13 cellular contexts compared by ENCODE assay signal in the genomic region with DNA sequence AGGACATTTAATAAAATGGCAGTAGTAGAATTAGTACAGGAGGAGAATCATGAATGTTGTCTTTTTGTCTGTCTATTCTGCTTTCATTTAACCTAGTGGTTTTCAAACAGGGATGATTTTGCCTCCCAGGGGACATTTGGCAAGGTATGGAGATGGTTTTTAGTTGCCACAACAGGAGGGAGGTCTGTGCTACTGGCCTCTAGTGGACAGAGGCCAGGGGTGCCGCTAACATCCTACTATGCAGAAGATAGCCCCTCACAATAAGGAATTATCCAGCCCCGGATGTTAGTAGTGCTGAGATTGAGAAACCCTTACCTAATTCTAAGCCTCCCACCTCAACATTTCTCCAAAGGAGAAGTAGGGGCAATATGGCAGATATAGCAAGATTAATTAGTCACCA. TPM values are rescaled to one million over a fixed set of nuclear protein-coding genes. Genes with fewer than 3 reads are reported as not detected.
A peak's percentile ranks its signal among the peaks of the same experiment; 100 is the strongest.
DNase-seq lines count a peak whose midpoint lies in the region; ATAC-seq, FAIRE-seq and TF ChIP-seq lines count a peak whose summit lies in the region.
"Had no signal": no experiment of that assay in that cellular context is flagged by ENCODE, and none has a peak within 500 bp of the region (broad histone marks: within the 10 kb centered on the region; RNA-seq: fewer than 3 reads in every experiment).

No MANE protein-coding gene starts in this region.

- intact Hi-C loops in ovary (cut with DNase I) = no loop called here

- H3K36me3 ChIP-seq in GM06990 (ENCODE audit: control insufficient read depth, insufficient read depth, low read length) (peaks cover 15% of the 10 kb centered on the region), ovary (no peaks in the 10 kb centered on the region)

- TF ChIP-seq EP300 in ovary (IDR thresholded peaks at IDR 0.05) = no peak

- DNase-seq in A172 (ENCODE audit: low spot score) (peak; percentile 14), GM06990 (ENCODE audit: extremely low read depth, insufficient read length) (no peak), OCI-M1 (lab: John Stamatoyannopoulos, UW) (peak; percentile 2), foreskin keratinocyte (no peak), ovary (no peak), GM12892 (ENCODE audit: insufficient read length) (no peak)
- DNase-seq in activated CD4-positive, alpha-beta T cell treated with anti-CD3 and anti-CD28 coated beads for 4 hours = no peak
- DNase-seq: activated naive CD8-positive, alpha-beta T cell treated with anti-CD3 and anti-CD28 coated beads for 36 hours; GOT3; NCI-H1048; sigmoid colon; stomach had no signal

- H3K27ac ChIP-seq in foreskin keratinocyte (no peak overlapping the region), ovary (no peak overlapping the region)
- H3K27ac ChIP-seq: sigmoid colon, stomach had no signal

- TF ChIP-seq CTCF in GM06990 (IDR thresholded peaks at IDR 0.05; ENCODE audit: insufficient read depth, low read length, poor library complexity, severe bottlenecking) (peak; percentile 56), foreskin keratinocyte (conservative IDR thresholded peaks at IDR 0.05) (peak; percentile 52), ovary (IDR thresholded peaks at IDR 0.05) (no peak)

- peaks cover 0 to 5% of the 10 kb centered on the region in 2 donors for H3K9me3 ChIP-seq in ovary
- H3K9me3 ChIP-seq: sigmoid colon had no signal

- ATAC-seq in foreskin keratinocyte = peak; percentile 75
- no peak for ATAC-seq in HG03097 (IDR thresholded peaks at IDR 0.05; ENCODE audit: low FRiP score, unreplicated experiment)

- no peak for FAIRE-seq in GM12892 (lab: Jason Lieb, UNC)

- no peak overlapping the region for H3K4me3 ChIP-seq in GM06990 (replicated peaks; ENCODE audit: low read depth, low read length)
- no peak overlapping the region for H3K4me3 ChIP-seq in ovary
- H3K4me3 ChIP-seq: sigmoid colon, stomach had no signal

- TF ChIP-seq POLR2A in ovary (IDR thresholded peaks at IDR 0.05) = no peak
- TF ChIP-seq POLR2A in GM12892 (IDR thresholded peaks at IDR 0.05; ENCODE audit: low read depth, low read length) = no peak

- WGBS in ovary, 3 donors = 67 to 82% (median 81%) methylated on average over 2 of the region's 2 CpGs

- H3K27me3 ChIP-seq in GM06990 (replicated peaks; ENCODE audit: control insufficient read depth, insufficient read depth, low read length) = no peaks in the 10 kb centered on the region
- H3K27me3 ChIP-seq in foreskin keratinocyte = no peaks in the 10 kb centered on the region
- no peaks in the 10 kb centered on the region for H3K27me3 ChIP-seq in ovary
- H3K27me3 ChIP-seq: sigmoid colon, stomach had no signal

- H3K4me1 ChIP-seq in foreskin keratinocyte = no peaks in the 10 kb centered on the region
- H3K4me1 ChIP-seq in ovary (ENCODE audit: insufficient read depth) = no peaks in the 10 kb centered on the region
- H3K4me1 ChIP-seq: sigmoid colon, stomach had no signal

RNA-seq across cellular contexts. Expression of gene FASTKD2, which starts 18.3 kb away (rescaled TPM):
- 62.4 and 77.4 TPM in 2 replicates for total RNA-seq in A172 (2014; rRNA removed; shearing (Covaris generic))
- total RNA-seq in foreskin keratinocyte (40.2 and 44.3 TPM in 2 replicates), ovary (10 to 100 TPM; 20.7 to 29.0 (median 23.4) TPM)
- polyA plus RNA-seq in foreskin keratinocyte (15.1 and 20.8 TPM in 2 replicates), ovary (10 to 100 TPM; 14.3 to 19.4 TPM)
- 26.4 TPM for polyA plus RNA-seq in GM12892 (2012; ENCODE audit: missing spikeins)

RNA-seq across cellular contexts. Expression of gene MDH1B, which starts 18.6 kb away (rescaled TPM):
- total RNA-seq in A172 (2014; rRNA removed; shearing (Covaris generic)) = 5.4 and 9.2 TPM in 2 replicates
- total RNA-seq in foreskin keratinocyte = 0.48 and 0.56 TPM in 2 replicates
- polyA plus RNA-seq in foreskin keratinocyte = 0.26 and 0.47 TPM in 2 replicates
- 10 to 100 TPM in 1 of 7 donors, 1 to 10 TPM in 5, under 1 TPM in 1; 0.83 to 16.7 (median 1.7) TPM for total RNA-seq in ovary
- polyA plus RNA-seq in ovary = 1 to 10 TPM in 1 of 2 donors, under 1 TPM in 1; 0.57 to 1.5 TPM
- polyA plus RNA-seq in GM12892 (2012; ENCODE audit: missing spikeins) = 0.74 TPM

Comparison
In these comparisons a context has a peak if more than half of its experiments do, and no peak if none do; other contexts are left out.
1. DNase-seq: peak in A172 (single experiment) and OCI-M1 (single experiment); none in GM06990 (single experiment), foreskin keratinocyte (0 of 2), ovary (0 of 5), activated CD4-positive, alpha-beta T cell treated with anti-CD3 and anti-CD28 coated beads for 4 hours (0 of 2) and GM12892 (single experiment).
2. CTCF ChIP-seq: peak in GM06990 (single experiment) and foreskin keratinocyte (single experiment); none in ovary (0 of 3).